Comparison of ENCODE assay signal across 8 cellular contexts in genomic region chr19:2081873-2082810, GRCh38. TPM values are rescaled to one million over a fixed set of nuclear protein-coding genes. Genes with fewer than 3 reads are reported as not detected.
DNase-seq lines count a peak whose midpoint lies in the region; ATAC-seq, FAIRE-seq and TF ChIP-seq lines count a peak whose summit lies in the region.
"Had no signal": no experiment of that assay in that cellular context is flagged by ENCODE, and none has a peak within 500 bp of the region (broad histone marks: within the 10 kb centered on the region; RNA-seq: fewer than 3 reads in every experiment).

No MANE protein-coding gene starts in this region.

- FAIRE-seq in H54 (lab: Jason Lieb, UNC) = no peak
- FAIRE-seq: endometrium had no signal

- H3K9me3 ChIP-seq in IMR-90 (ENCODE audit: control insufficient read depth, insufficient read depth, low read length) (no peaks in the 10 kb centered on the region), GM23248 (ENCODE audit: low read depth) (no peaks in the 10 kb centered on the region)

- no peak overlapping the region for H3K14ac ChIP-seq in IMR-90 (replicated peaks; ENCODE audit: low read depth, low read length)

- POLR2A ChIA-PET in IMR-90 (lab: Charles Lee; ENCODE audit: unreplicated experiment) = no interaction called here

- H3F3A ChIP-seq in GM23248 (ENCODE audit: insufficient read depth) = 0 out of 2 replicates have a peak, but pooled peaks cover under 1% of the 10 kb centered on the region

- H3K4me1 ChIP-seq in IMR-90 (ENCODE audit: control insufficient read depth, insufficient read depth, low read length) (no peaks in the 10 kb centered on the region), GM23248 (ENCODE audit: insufficient read depth) (peaks cover 14% of the 10 kb centered on the region; the same call in 1 of the 2 replicates)

- H3K4me3 ChIP-seq in IMR-90 (ENCODE audit: insufficient read depth, low read depth, low read length) (no peak overlapping the region), GM23248 (no peak overlapping the region)

- H3K36me3 Mint-ChIP-seq in T-helper 1 cell treated with Interleukin-12 subunit alpha and Interleukin-12 subunit beta and Interleukin-4 antibody, amounts not matched to agents 30 μg/mL and 1 μg/mL, for 36 hours (ENCODE audit: low read depth) = peaks cover 44% of the 10 kb centered on the region
- H3K36me3 Mint-ChIP-seq in dendritic cell treated with granulocyte-macrophage colony-stimulating factor and Interleukin-4, amounts not matched to agents 40 ng/mL and 50 ng/mL, for 4 days (ENCODE audit: low read depth) = peaks cover 87% of the 10 kb centered on the region
- H3K36me3 Mint-ChIP-seq in stimulated activated memory B cell treated with anti-CD40 and anti-IgM and Interleukin-4, amounts not matched to agents 10 μg/mL and 1 μg/mL and 100 μg/mL, for 72 hours = peaks cover 70% of the 10 kb centered on the region

- H3K4me3 Mint-ChIP-seq in T-helper 1 cell treated with Interleukin-12 subunit alpha and Interleukin-12 subunit beta and Interleukin-4 antibody, amounts not matched to agents 30 μg/mL and 1 μg/mL, for 36 hours = peak overlapping the region; percentile 98
- peak overlapping the region; percentile 68 for H3K4me3 Mint-ChIP-seq in dendritic cell treated with granulocyte-macrophage colony-stimulating factor and Interleukin-4, amounts not matched to agents 40 ng/mL and 50 ng/mL, for 4 days
- peak overlapping the region; percentile 89 for H3K4me3 Mint-ChIP-seq in stimulated activated memory B cell treated with anti-CD40 and anti-IgM and Interleukin-4, amounts not matched to agents 10 μg/mL and 1 μg/mL and 100 μg/mL, for 72 hours

- no peaks in the 10 kb centered on the region for H3K9me1 ChIP-seq in IMR-90 (ENCODE audit: insufficient read depth, low read length)

- H2BK120ac ChIP-seq in IMR-90 (ENCODE audit: low read depth, low read length) = no peak overlapping the region

- ATAC-seq in IMR-90 (ENCODE audit: low read depth) (no peak), GM18873 (IDR thresholded peaks at IDR 0.05; ENCODE audit: low FRiP score, unreplicated experiment) (no peak)
- peak; percentile 34 for ATAC-seq in stimulated activated memory B cell treated with anti-CD40 and anti-IgM and Interleukin-4, amounts not matched to agents 10 μg/mL and 1 μg/mL and 100 μg/mL, for 72 hours

- H3K27me3 Mint-ChIP-seq in T-helper 1 cell treated with Interleukin-12 subunit alpha and Interleukin-12 subunit beta and Interleukin-4 antibody, amounts not matched to agents 30 μg/mL and 1 μg/mL, for 36 hours (ENCODE audit: low read depth) = peaks cover 4% of the 10 kb centered on the region
- no peaks in the 10 kb centered on the region for H3K27me3 Mint-ChIP-seq in dendritic cell treated with granulocyte-macrophage colony-stimulating factor and Interleukin-4, amounts not matched to agents 40 ng/mL and 50 ng/mL, for 4 days
- H3K27me3 Mint-ChIP-seq in stimulated activated memory B cell treated with anti-CD40 and anti-IgM and Interleukin-4, amounts not matched to agents 10 μg/mL and 1 μg/mL and 100 μg/mL, for 72 hours = no peaks in the 10 kb centered on the region

- H3K9me2 ChIP-seq in GM23248 (ENCODE audit: insufficient read depth) = no peaks in the 10 kb centered on the region

- H3K4me1 Mint-ChIP-seq in T-helper 1 cell treated with Interleukin-12 subunit alpha and Interleukin-12 subunit beta and Interleukin-4 antibody, amounts not matched to agents 30 μg/mL and 1 μg/mL, for 36 hours (ENCODE audit: low read depth) = peaks cover 41% of the 10 kb centered on the region
- peaks cover 74% of the 10 kb centered on the region for H3K4me1 Mint-ChIP-seq in dendritic cell treated with granulocyte-macrophage colony-stimulating factor and Interleukin-4, amounts not matched to agents 40 ng/mL and 50 ng/mL, for 4 days (ENCODE audit: low read depth)
- peaks cover 69% of the 10 kb centered on the region for H3K4me1 Mint-ChIP-seq in stimulated activated memory B cell treated with anti-CD40 and anti-IgM and Interleukin-4, amounts not matched to agents 10 μg/mL and 1 μg/mL and 100 μg/mL, for 72 hours

- intact Hi-C loops in IMR-90 (cut with micrococcal nuclease) = no loop called here
- intact Hi-C loops in dendritic cell treated with granulocyte-macrophage colony-stimulating factor and Interleukin-4, amounts not matched to agents 40 ng/mL and 50 ng/mL, for 4 days (cut with micrococcal nuclease) = loop anchor here (2.0 kb wide), 1 partner anchor 15 kb away; the partner anchor contains the start of genes IZUMO4 and MOB3A

- no peak overlapping the region for H3K9ac ChIP-seq in IMR-90 (ENCODE audit: low read depth, low read length)
- no peak overlapping the region for H3K9ac ChIP-seq in GM23248

- no peak overlapping the region for H4K91ac ChIP-seq in IMR-90 (ENCODE audit: insufficient read depth, low read depth, low read length)

- H3K4me2 ChIP-seq in IMR-90 (ENCODE audit: low read depth, low read length) (no peak overlapping the region), GM23248 (ENCODE audit: unreplicated experiment) (no peak overlapping the region)

- H2AFZ ChIP-seq in IMR-90 (replicated peaks; ENCODE audit: low read length, poor library complexity) (no peak overlapping the region), GM23248 (no peak overlapping the region)

- no peak overlapping the region for H3K27ac ChIP-seq in IMR-90 (ENCODE audit: insufficient read depth, low read length)
- H3K27ac ChIP-seq in GM23248 = no peak overlapping the region

- H3K79me1 ChIP-seq in IMR-90 (ENCODE audit: low read depth in 1 of 2, low read length in 2 of 2) = peaks cover 22 to 45% of the 10 kb centered on the region in 2 experiments; a peak in 3 of 4 replicates

- TF ChIP-seq POLR2A in IMR-90 (IDR thresholded peaks at IDR 0.05; ENCODE audit: low read depth, low read length) (no peak), H54 (IDR thresholded peaks at IDR 0.05; ENCODE audit: low read depth, low read length) (no peak)

- H2AK9ac ChIP-seq in IMR-90 (replicated peaks; ENCODE audit: low read depth, low read length, poor library complexity) = peak overlapping the region; percentile 55

- no peak overlapping the region for H4K8ac ChIP-seq in IMR-90 (ENCODE audit: low read depth in 2 of 2, low read length in 2 of 2)

- TF ChIP-seq CTCF in IMR-90 (conservative IDR thresholded peaks at IDR 0.05; ENCODE audit: low read depth, low read length) = no peak

- H2BK20ac ChIP-seq in IMR-90 (ENCODE audit: low read depth, low read length) = no peak overlapping the region

- TF ChIP-seq RAD21 in IMR-90 (IDR thresholded peaks at IDR 0.05; ENCODE audit: low read length) = no peak

- H4K5ac ChIP-seq in IMR-90 (ENCODE audit: low read depth, low read length) = no peak overlapping the region

- no peak overlapping the region for H3K4ac ChIP-seq in IMR-90 (ENCODE audit: low read depth, low read length)

- H2BK15ac ChIP-seq in IMR-90 (ENCODE audit: low read depth, low read length) = no peak overlapping the region

- H3K23ac ChIP-seq in IMR-90 (ENCODE audit: low read depth, low read length) = no peak overlapping the region

- dilution Hi-C loops in IMR-90 (cut with HindIII; ENCODE audit: low sequenced_read_pairs, unreplicated experiment) = no loop called here

- CTCF ChIA-PET in IMR-90 (lab: Yijun Ruan, JAX) = no interaction called here

- H2BK5ac ChIP-seq in IMR-90 (ENCODE audit: low read depth, low read length, poor library complexity, severe bottlenecking) = no peak overlapping the region

- in situ Hi-C loops in IMR-90 (cut with MboI; ENCODE audit: low sequenced_read_pairs) (no loop called here), GM23248 (cut with MboI) (loop anchor here (10.0 kb wide), 1 partner anchor 147 kb away; no protein-coding TSS in a partner anchor)

- no peak for DNase-seq in IMR-90
- no peak for DNase-seq in H54 (ENCODE audit: insufficient read length, low spot score)
- DNase-seq in GM23248 = no peak

- BruUV-seq in IMR-90 (replicated peaks; lab: Mats Ljungman, UMichigan) = no TSS peak

- H3K9me3 Mint-ChIP-seq in T-helper 1 cell treated with Interleukin-12 subunit alpha and Interleukin-12 subunit beta and Interleukin-4 antibody, amounts not matched to agents 30 μg/mL and 1 μg/mL, for 36 hours = no peaks in the 10 kb centered on the region
- no peaks in the 10 kb centered on the region for H3K9me3 Mint-ChIP-seq in dendritic cell treated with granulocyte-macrophage colony-stimulating factor and Interleukin-4, amounts not matched to agents 40 ng/mL and 50 ng/mL, for 4 days
- no peaks in the 10 kb centered on the region for H3K9me3 Mint-ChIP-seq in stimulated activated memory B cell treated with anti-CD40 and anti-IgM and Interleukin-4, amounts not matched to agents 10 μg/mL and 1 μg/mL and 100 μg/mL, for 72 hours

- no peak overlapping the region for H2AK5ac ChIP-seq in IMR-90 (ENCODE audit: low read depth, low read length)

- peaks cover 70% of the 10 kb centered on the region for H3K79me2 ChIP-seq in GM23248 (ENCODE audit: insufficient read depth)

- H4K20me1 ChIP-seq in IMR-90 (ENCODE audit: insufficient read depth, low read length) (peaks cover 24% of the 10 kb centered on the region), GM23248 (ENCODE audit: insufficient read depth) (no peaks in the 10 kb centered on the region)

- peaks cover 50% of the 10 kb centered on the region for H3K36me3 ChIP-seq in IMR-90 (ENCODE audit: control insufficient read depth, insufficient read depth, low read length)
- no peaks in the 10 kb centered on the region; the same call in 1 of the 2 replicates for H3K36me3 ChIP-seq in GM23248 (ENCODE audit: low read depth)

- H3K27ac Mint-ChIP-seq in T-helper 1 cell treated with Interleukin-12 subunit alpha and Interleukin-12 subunit beta and Interleukin-4 antibody, amounts not matched to agents 30 μg/mL and 1 μg/mL, for 36 hours = peak overlapping the region; percentile 99
- peak overlapping the region; percentile 100 for H3K27ac Mint-ChIP-seq in dendritic cell treated with granulocyte-macrophage colony-stimulating factor and Interleukin-4, amounts not matched to agents 40 ng/mL and 50 ng/mL, for 4 days
- peak overlapping the region; percentile 89 for H3K27ac Mint-ChIP-seq in stimulated activated memory B cell treated with anti-CD40 and anti-IgM and Interleukin-4, amounts not matched to agents 10 μg/mL and 1 μg/mL and 100 μg/mL, for 72 hours

- WGBS in IMR-90 (ENCODE audit: extremely low coverage in 2 of 2, insufficient read length in 1 of 2), 2 experiments = 91% methylated on average over 11 of the region's 30 CpGs; no CpG with 5 or more reads in 1 of the 2 experiments
- 92 to 94% methylated on average over 29 to 30 of the region's 30 CpGs for WGBS in GM23248 (ENCODE audit: low coverage in 1 of 2, low lambda C conversion rate in 2 of 2, missing lambda C conversion rate in 2 of 2), 2 experiments

- H3K27me3 ChIP-seq in IMR-90 (ENCODE audit: control insufficient read depth, insufficient read depth, low read length) (no peaks in the 10 kb centered on the region), GM23248 (replicated peaks; ENCODE audit: insufficient read depth) (no peaks in the 10 kb centered on the region)

- no peak overlapping the region for H3K56ac ChIP-seq in IMR-90 (ENCODE audit: extremely low read depth, insufficient read depth, low read length)

- H3K18ac ChIP-seq in IMR-90 (ENCODE audit: low read depth, low read length) = no peak overlapping the region

RNA-seq across cellular contexts. Expression of gene MOB3A, which starts 14.0 kb away (rescaled TPM):
- 8.9 and 9.3 TPM in 2 replicates for total RNA-seq in IMR-90 (2012; rRNA removed)
- polyA plus RNA-seq in IMR-90 (2012; rRNA removed) = 26.5 and 28.8 TPM in 2 replicates
- polyA plus RNA-seq in IMR-90 (2012; cell fraction: cytosol; rRNA removed) = 20.4 and 29.9 TPM in 2 replicates
- 15.3 and 28.7 TPM in 2 replicates for polyA plus RNA-seq in IMR-90 (2012; cell fraction: nucleus; rRNA removed; ENCODE audit: low replicate concordance)
- total RNA-seq in GM23248 (2014; rRNA removed; shearing (Covaris generic)) = 38.7 and 53.1 TPM in 2 replicates
- polyA plus RNA-seq in GM23248 (2016; fragmentation: Nextera tagmentation; extraction: Ambion mirVana) = 53.7 and 57.0 TPM in 2 replicates

RNA-seq across cellular contexts. Expression of gene IZUMO4, which starts 14.6 kb away (rescaled TPM):
- 0.56 and 0.72 TPM in 2 replicates for total RNA-seq in IMR-90 (2012; rRNA removed)
- polyA plus RNA-seq in IMR-90 (2012; rRNA removed) = 2.8 and 3.4 TPM in 2 replicates
- polyA plus RNA-seq in IMR-90 (2012; cell fraction: cytosol; rRNA removed) = 0.37 and 1.5 TPM in 2 replicates
- 19.5 and 47.8 TPM in 2 replicates for polyA plus RNA-seq in IMR-90 (2012; cell fraction: nucleus; rRNA removed; ENCODE audit: low replicate concordance)
- total RNA-seq in GM23248 (2014; rRNA removed; shearing (Covaris generic)) = 1.6 and 2.3 TPM in 2 replicates
- 0.89 and 1.5 TPM in 2 replicates for polyA plus RNA-seq in GM23248 (2016; fragmentation: Nextera tagmentation; extraction: Ambion mirVana)

RNA-seq across cellular contexts. Expression of gene MKNK2, which starts 31.1 kb away (rescaled TPM):
- 20.8 and 21.9 TPM in 2 replicates for total RNA-seq in IMR-90 (2012; rRNA removed)
- polyA plus RNA-seq in IMR-90 (2012; rRNA removed) = 31.8 and 37.5 TPM in 2 replicates
- polyA plus RNA-seq in IMR-90 (2012; cell fraction: cytosol; rRNA removed) = 25.9 and 51.6 TPM in 2 replicates
- polyA plus RNA-seq in IMR-90 (2012; cell fraction: nucleus; rRNA removed; ENCODE audit: low replicate concordance) = 57.0 and 142 TPM in 2 replicates
- 78.6 and 83.2 TPM in 2 replicates for total RNA-seq in GM23248 (2014; rRNA removed; shearing (Covaris generic))
- 28.9 and 37.6 TPM in 2 replicates for polyA plus RNA-seq in GM23248 (2016; fragmentation: Nextera tagmentation; extraction: Ambion mirVana)
